In genomic region chr16:71846443-71846842, GRCh38 we compare ENCODE assay signal across 8 cellular contexts. TPM values are rescaled to one million over a fixed set of nuclear protein-coding genes. Genes with fewer than 3 reads are reported as not detected.
DNase-seq lines count a peak whose midpoint lies in the region; ATAC-seq, FAIRE-seq and TF ChIP-seq lines count a peak whose summit lies in the region.

No MANE protein-coding gene starts in this region.

- no peak for TF ChIP-seq CTCF in MM.1S (IDR thresholded peaks at IDR 0.05; ENCODE audit: low read length)
- TF ChIP-seq CTCF in keratinocyte (optimal IDR thresholded peaks at IDR 0.05 in 1 of 3, IDR thresholded peaks at IDR 0.05 in 1 of 3, conservative IDR thresholded peaks at IDR 0.05 in 1 of 3; ENCODE audit: extremely low read depth in 1 of 3, insufficient read depth in 2 of 3, low read length in 3 of 3), result no peak
- TF ChIP-seq CTCF in stomach (IDR thresholded peaks at IDR 0.05), result no peak

- DNase-seq in GM03348 (ENCODE audit: low spot score), result peak; percentile 19
- peak; percentile 77 for DNase-seq in MM.1S
- peak; percentile 42 for DNase-seq in astrocyte of the hippocampus (ENCODE audit: low read depth, low spot score)
- no peak for DNase-seq in keratinocyte (ENCODE audit: low read depth, low spot score)
- no peak for DNase-seq in stomach
- DNase-seq in sciatic nerve (ENCODE audit: low spot score), result no peak
- DNase-seq in HPDE6-E6E7 (ENCODE audit: extremely low spot score), result no peak

- FAIRE-seq in keratinocyte (lab: Jason Lieb, UNC), result no peak

- no peaks in the 10 kb centered on the region for H3K9me3 ChIP-seq in MM.1S (replicated peaks; ENCODE audit: insufficient read depth, low read length)
- no peaks in the 10 kb centered on the region for H3K9me3 ChIP-seq in keratinocyte (ENCODE audit: control insufficient read depth, low read depth, low read length)
- H3K9me3 ChIP-seq in stomach, result no peaks in the 10 kb centered on the region

- H2AFZ ChIP-seq in MM.1S (ENCODE audit: low read length), result peak overlapping the region; percentile 15; the same call in 1 of the 2 replicates
- peak overlapping the region; percentile 73 for H2AFZ ChIP-seq in keratinocyte (ENCODE audit: control insufficient read depth, low read length)

- dilution Hi-C loops in keratinocyte (cut with MboI; ENCODE audit: extremely low pct_ligation_motif_present, low sequenced_read_pairs), result no loop called here

- no peaks in the 10 kb centered on the region for H3K27me3 ChIP-seq in MM.1S (replicated peaks; ENCODE audit: insufficient read depth, low read length)
- no peaks in the 10 kb centered on the region for H3K27me3 ChIP-seq in keratinocyte (ENCODE audit: control insufficient read depth, extremely low read depth, insufficient read depth, low read length)
- no peaks in the 10 kb centered on the region for H3K27me3 ChIP-seq in stomach

- peak overlapping the region; percentile 87 for H3K4me2 ChIP-seq in MM.1S (ENCODE audit: low read depth, low read length)
- H3K4me2 ChIP-seq in keratinocyte (ENCODE audit: control insufficient read depth, extremely low read depth, insufficient read depth, low read depth, low read length), result peak overlapping the region; percentile 93

- H4K20me1 ChIP-seq in MM.1S (ENCODE audit: insufficient read depth, low read length), result no peaks in the 10 kb centered on the region
- no peaks in the 10 kb centered on the region for H4K20me1 ChIP-seq in keratinocyte (ENCODE audit: control insufficient read depth, extremely low read depth, insufficient read depth, low read length)

- intact Hi-C loops in stomach (cut with DNase I; ENCODE audit: low total_unique reads) (no loop called here), sciatic nerve (cut with DNase I) (no loop called here)

- H3K79me2 ChIP-seq in MM.1S (ENCODE audit: low read length) (peaks cover 67% of the 10 kb centered on the region), keratinocyte (ENCODE audit: control insufficient read depth, insufficient read depth, low read length) (peaks cover 23% of the 10 kb centered on the region)

- no peak for TF ChIP-seq POLR2A in stomach (IDR thresholded peaks at IDR 0.05)

- H3K4me1 ChIP-seq in MM.1S (ENCODE audit: low read length), result peaks cover 47% of the 10 kb centered on the region
- H3K4me1 ChIP-seq in keratinocyte (ENCODE audit: control insufficient read depth, extremely low read depth, insufficient read depth, low read length), result peaks cover 12% of the 10 kb centered on the region
- H3K4me1 ChIP-seq in stomach, result peaks cover 3 to 25% (median 23%) of the 10 kb centered on the region in 4 donors

- no peaks in the 10 kb centered on the region for H3K9me2 ChIP-seq in MM.1S (replicated peaks; ENCODE audit: insufficient read depth, low read length)

- 0 to 1% (median 1%) methylated on average over 13 to 19 of the region's 19 CpGs for WGBS in stomach, 5 donors

- H3F3A ChIP-seq in MM.1S (ENCODE audit: insufficient read depth, low read length), result peaks cover 42% of the 10 kb centered on the region

- peak overlapping the region; percentile 98 for H3K4me3 ChIP-seq in MM.1S (ENCODE audit: low read length)
- H3K4me3 ChIP-seq in keratinocyte (ENCODE audit: control insufficient read depth in 2 of 3, extremely low read depth in 1 of 3, insufficient read depth in 2 of 3, low read depth in 1 of 3, low read length in 3 of 3), result peak overlapping the region; percentile 97 to 100 (median 98)
- H3K4me3 ChIP-seq in stomach, result peak overlapping the region; percentile 97 to 100 (median 99)

- H3K36me3 ChIP-seq in MM.1S (replicated peaks; ENCODE audit: insufficient read depth, low read length) (0 out of 2 replicates have a peak, but pooled peaks cover 7% of the 10 kb centered on the region), keratinocyte (ENCODE audit: control insufficient read depth in 2 of 2, extremely low read depth in 1 of 2, insufficient read depth in 2 of 2, low read length in 2 of 2) (peaks cover 18% of the 10 kb centered on the region in 2 experiments), stomach (peaks cover 32 to 38% (median 37%) of the 10 kb centered on the region in 4 donors)

- peak overlapping the region; percentile 93 for H3K27ac ChIP-seq in MM.1S (ENCODE audit: low read length)
- peak overlapping the region; percentile 96 for H3K27ac ChIP-seq in keratinocyte (ENCODE audit: control insufficient read depth, insufficient read depth, low read length)
- H3K27ac ChIP-seq in stomach, result peak overlapping the region; percentile 88 to 96 (median 92)

- ATAC-seq in sciatic nerve (no peak), GM19395 (IDR thresholded peaks at IDR 0.05; ENCODE audit: unreplicated experiment) (no peak)

- no peak for TF ChIP-seq EP300 in stomach (IDR thresholded peaks at IDR 0.05)

- peak overlapping the region; percentile 97 for H3K9ac ChIP-seq in MM.1S (ENCODE audit: low read length)
- peak overlapping the region; percentile 97 for H3K9ac ChIP-seq in keratinocyte (ENCODE audit: control insufficient read depth, extremely low read depth, insufficient read depth, low read length)

- H3K9me1 ChIP-seq in keratinocyte (ENCODE audit: control insufficient read depth, extremely low read depth, insufficient read depth, low read length), result peaks cover 4% of the 10 kb centered on the region

RNA-seq across cellular contexts. Expression of gene ATXN1L, which starts 0.7 kb away (rescaled TPM):
- 10.8 to 16.0 TPM (median 12.8 TPM) in 3 replicates for polyA plus RNA-seq in keratinocyte
- 4.2 TPM for polyA plus RNA-seq in keratinocyte (2011; ENCODE audit: low read depth)
- 9.1 and 11.1 TPM in 2 replicates for polyA plus RNA-seq in keratinocyte (2011; cell fraction: cytosol; rRNA removed)
- polyA plus RNA-seq in keratinocyte (2011; cell fraction: nucleus; rRNA removed), result 24.3 and 27.1 TPM in 2 replicates
- 11.7 and 12.8 TPM in 2 replicates for polyA plus RNA-seq in keratinocyte (2012; ENCODE audit: low replicate concordance)
- polyA minus RNA-seq in keratinocyte, result 15.1 to 25.6 TPM (median 16.3 TPM) in 3 replicates
- 10.7 TPM for polyA minus RNA-seq in keratinocyte (2011; cell fraction: cytosol; rRNA and poly(A)+ RNA removed)
- 13.3 and 19.9 TPM in 2 replicates for polyA minus RNA-seq in keratinocyte (2011; cell fraction: nucleus; rRNA and poly(A)+ RNA removed)
- total RNA-seq in stomach, result 10 to 100 TPM in 3 of 5 donors, 1 to 10 TPM in 2; 8.5 to 33.4 (median 16.9) TPM
- polyA plus RNA-seq in stomach, result 1 to 10 TPM; 4.2 to 9.3 (median 7.2) TPM
- 34.4 TPM for total RNA-seq in sciatic nerve

RNA-seq across cellular contexts. Expression of gene ZNF821, which starts 37.5 kb away (rescaled TPM):
- polyA plus RNA-seq in keratinocyte (2.9 to 4.2 TPM (median 3.1 TPM) in 3 replicates), stomach (1 to 10 TPM; 3.5 to 5.3 (median 5.2) TPM)
- polyA plus RNA-seq in keratinocyte (2011; ENCODE audit: low read depth), result 5.1 TPM
- 2.8 TPM in 2 replicates for polyA plus RNA-seq in keratinocyte (2011; cell fraction: cytosol; rRNA removed)
- 4.8 TPM in 2 replicates for polyA plus RNA-seq in keratinocyte (2011; cell fraction: nucleus; rRNA removed)
- polyA plus RNA-seq in keratinocyte (2012; ENCODE audit: low replicate concordance), result 2.8 and 4.2 TPM in 2 replicates
- 2.9 to 5.3 TPM (median 4.1 TPM) in 3 replicates for polyA minus RNA-seq in keratinocyte
- polyA minus RNA-seq in keratinocyte (2011; cell fraction: cytosol; rRNA and poly(A)+ RNA removed), result not detected
- polyA minus RNA-seq in keratinocyte (2011; cell fraction: nucleus; rRNA and poly(A)+ RNA removed), result 1.4 and 2.2 TPM in 2 replicates
- total RNA-seq in stomach (100 to 1,000 TPM in 1 of 5 donors, 1 to 10 TPM in 3, under 1 TPM in 1; 0.45 to 240 (median 5.8) TPM), sciatic nerve (6.7 TPM)

RNA-seq across cellular contexts. Expression of gene AP1G1, which starts 37.8 kb away (rescaled TPM):
- polyA plus RNA-seq in keratinocyte (61.7 to 82.5 TPM (median 62.5 TPM) in 3 replicates), stomach (10 to 100 TPM; 11.7 to 18.8 (median 12.8) TPM)
- 27.8 TPM for polyA plus RNA-seq in keratinocyte (2011; ENCODE audit: low read depth)
- polyA plus RNA-seq in keratinocyte (2011; cell fraction: cytosol; rRNA removed), result 26.1 and 45.3 TPM in 2 replicates
- 95.0 and 106 TPM in 2 replicates for polyA plus RNA-seq in keratinocyte (2011; cell fraction: nucleus; rRNA removed)
- polyA plus RNA-seq in keratinocyte (2012; ENCODE audit: low replicate concordance), result 35.0 and 44.1 TPM in 2 replicates
- polyA minus RNA-seq in keratinocyte, result 84.0 to 128 TPM (median 126 TPM) in 3 replicates
- polyA minus RNA-seq in keratinocyte (2011; cell fraction: cytosol; rRNA and poly(A)+ RNA removed), result 56.6 TPM
- 101 and 202 TPM in 2 replicates for polyA minus RNA-seq in keratinocyte (2011; cell fraction: nucleus; rRNA and poly(A)+ RNA removed)
- total RNA-seq in stomach (100 to 1,000 TPM; 108 to 198 (median 174) TPM), sciatic nerve (92.1 TPM)

RNA-seq across cellular contexts. Expression of gene IST1, which starts 48.9 kb away (rescaled TPM):
- polyA plus RNA-seq in keratinocyte (179 to 188 TPM (median 187 TPM) in 3 replicates), stomach (100 to 1,000 TPM in 1 of 3 donors, 10 to 100 TPM in 2; 76.0 to 141 (median 83.9) TPM)
- 111 TPM for polyA plus RNA-seq in keratinocyte (2011; ENCODE audit: low read depth)
- polyA plus RNA-seq in keratinocyte (2011; cell fraction: cytosol; rRNA removed), result 85.0 and 117 TPM in 2 replicates
- polyA plus RNA-seq in keratinocyte (2011; cell fraction: nucleus; rRNA removed), result 303 and 335 TPM in 2 replicates
- polyA plus RNA-seq in keratinocyte (2012; ENCODE audit: low replicate concordance), result 88.5 and 128 TPM in 2 replicates
- polyA minus RNA-seq in keratinocyte, result 102 to 173 TPM (median 149 TPM) in 3 replicates
- 40.7 TPM for polyA minus RNA-seq in keratinocyte (2011; cell fraction: cytosol; rRNA and poly(A)+ RNA removed)
- 77.6 and 143 TPM in 2 replicates for polyA minus RNA-seq in keratinocyte (2011; cell fraction: nucleus; rRNA and poly(A)+ RNA removed)
- total RNA-seq in stomach (100 to 1,000 TPM; 159 to 270 (median 222) TPM), sciatic nerve (189 TPM)

Comparison
In these comparisons a context has a peak if more than half of its experiments do, and no peak if none do; other contexts are left out.
1. DNase-seq: peak in GM03348 (single experiment), MM.1S (single experiment) and astrocyte of the hippocampus (single experiment); none in keratinocyte (single experiment), stomach (single experiment), sciatic nerve (single experiment) and HPDE6-E6E7 (single experiment).
2. Peak in every context shown above with its lines, with median percentiles within 50 percentile points of each other: H3K27ac ChIP-seq and H3K4me3 ChIP-seq.